Comparison of ENCODE assay signal across 21 cellular contexts in the genomic region with DNA sequence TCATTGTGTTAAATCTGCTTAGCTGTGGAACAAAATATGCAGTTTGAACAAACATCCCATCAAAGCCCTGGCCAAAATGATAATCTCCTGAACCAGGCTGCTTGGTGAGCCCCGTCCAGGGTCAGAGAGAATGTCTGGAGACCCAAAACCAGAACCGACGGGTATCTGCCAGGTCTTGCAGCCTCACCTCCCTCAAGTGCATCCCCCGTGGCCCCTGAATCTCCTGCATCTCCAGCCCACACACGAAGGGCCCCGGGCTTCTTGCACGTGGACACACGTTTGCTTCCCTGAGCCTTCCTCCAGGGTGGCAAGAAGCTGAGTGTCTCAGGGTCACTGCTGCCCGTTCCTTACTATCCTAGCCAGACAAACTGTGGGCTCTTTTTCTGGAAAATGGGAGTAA. TPM values are rescaled to one million over a fixed set of nuclear protein-coding genes. Genes with fewer than 3 reads are reported as not detected.
"Had no signal": no experiment of that assay in that cellular context is flagged by ENCODE, and none has a peak within 500 bp of the region (broad histone marks: within the 10 kb centered on the region; RNA-seq: fewer than 3 reads in every experiment).

No MANE protein-coding gene starts in this region.

- FAIRE-seq: bronchial epithelial cell, endometrium, keratinocyte had no signal

- DNase-seq: activated B cell treated with CpG ODN at 0.5 μM for 24 hours; activated CD4-positive, alpha-beta memory T cell treated with anti-CD3 and anti-CD28 coated beads for 36 hours; activated CD4-positive, alpha-beta T cell treated with anti-CD3 and anti-CD28 coated beads for 36 hours; activated gamma-delta T cell treated with Interleukin-2 at 50 U/mL for 16 hours; foreskin keratinocyte; lower lobe of right lung; mesendoderm; mucosa of descending colon; right cardiac atrium; stimulated activated CD4-positive, alpha-beta T cell treated with anti-CD3 and anti-CD28 coated beads, Interleukin-12 subunit alpha, Interleukin-12 subunit beta, amount 100 ng/mL, for 4 hours; stimulated activated CD4-positive, alpha-beta T cell treated with anti-CD3 and anti-CD28 coated beads, Interleukin-4, amount 100 ng/mL, for 4 hours; stimulated activated naive CD8-positive, alpha-beta T cell treated with anti-CD3 and anti-CD28 coated beads, Interleukin-15, Interleukin-2, amounts not matched to agents 100 U/mL and 50 U/mL, for 24 hours; thyroid gland had no signal

- ATAC-seq: activated CD4-positive, alpha-beta T cell treated with anti-CD3 and anti-CD28 coated beads for 36 hours; activated naive CD4-positive, alpha-beta T cell treated with anti-CD3 and anti-CD28 coated beads, Interleukin-2, amount 50 U/mL, for 72 hours; foreskin keratinocyte; left lobe of liver; lower lobe of right lung; mucosa of descending colon; stimulated activated naive CD8-positive, alpha-beta T cell treated with anti-CD3 and anti-CD28 coated beads, Interleukin-15, Interleukin-2, amounts not matched to agents 100 U/mL and 50 U/mL, for 24 hours had no signal

- H3K9me3 Mint-ChIP-seq: activated B cell treated with CpG ODN at 0.5 μM for 24 hours; activated CD4-positive, alpha-beta memory T cell treated with anti-CD3 and anti-CD28 coated beads for 36 hours; activated naive CD4-positive, alpha-beta T cell treated with anti-CD3 and anti-CD28 coated beads, Interleukin-2, amount 50 U/mL, for 72 hours; neural crest cell had no signal

- H3K9me3 ChIP-seq: lower lobe of right lung, mucosa of descending colon, thyroid gland had no signal

- H3K4me1 Mint-ChIP-seq: activated B cell treated with CpG ODN at 0.5 μM for 24 hours, neural crest cell had no signal

- H3K36me3 ChIP-seq: lower lobe of right lung, thyroid gland had no signal

- H3K27me3 ChIP-seq: thyroid gland had no signal

- H3K27ac Mint-ChIP-seq: activated B cell treated with CpG ODN at 0.5 μM for 24 hours; activated CD4-positive, alpha-beta memory T cell treated with anti-CD3 and anti-CD28 coated beads for 36 hours; activated CD4-positive, alpha-beta T cell treated with anti-CD3 and anti-CD28 coated beads for 36 hours; activated naive CD4-positive, alpha-beta T cell treated with anti-CD3 and anti-CD28 coated beads, Interleukin-2, amount 50 U/mL, for 72 hours; activated T-helper 1 cell treated with anti-CD3 and anti-CD28 coated beads, Interleukin-12 subunit alpha, Interleukin-12 subunit beta, Interleukin-2, Interleukin-4 antibody, amounts not matched to agents 30 ng/mL and 10 ng/mL and 1 ng/mL, durations not matched to agents 14 hours and 24 hours and 36 hours; T-helper 1 cell treated with Interleukin-12 subunit alpha and Interleukin-12 subunit beta and Interleukin-4 antibody, amounts not matched to agents 30 μg/mL and 1 μg/mL, for 36 hours had no signal

- H3K36me3 Mint-ChIP-seq: activated CD4-positive, alpha-beta memory T cell treated with anti-CD3 and anti-CD28 coated beads for 36 hours; activated naive CD4-positive, alpha-beta T cell treated with anti-CD3 and anti-CD28 coated beads, Interleukin-2, amount 50 U/mL, for 72 hours had no signal

- H3K27me3 Mint-ChIP-seq: activated CD4-positive, alpha-beta memory T cell treated with anti-CD3 and anti-CD28 coated beads for 36 hours had no signal

- H3K4me3 ChIP-seq: lower lobe of right lung, mucosa of descending colon, thyroid gland had no signal

- H3K27ac ChIP-seq: foreskin keratinocyte, lower lobe of right lung, thyroid gland had no signal

- H3K4me1 ChIP-seq: foreskin keratinocyte had no signal

- H3K4me3 Mint-ChIP-seq: activated B cell treated with CpG ODN at 0.5 μM for 24 hours; activated CD4-positive, alpha-beta memory T cell treated with anti-CD3 and anti-CD28 coated beads for 36 hours; activated CD4-positive, alpha-beta T cell treated with anti-CD3 and anti-CD28 coated beads for 36 hours; activated T-helper 1 cell treated with anti-CD3 and anti-CD28 coated beads, Interleukin-12 subunit alpha, Interleukin-12 subunit beta, Interleukin-2, Interleukin-4 antibody, amounts not matched to agents 30 ng/mL and 10 ng/mL and 1 ng/mL, durations not matched to agents 14 hours and 24 hours and 36 hours; neural crest cell; T-helper 1 cell treated with Interleukin-12 subunit alpha and Interleukin-12 subunit beta and Interleukin-4 antibody, amounts not matched to agents 30 μg/mL and 1 μg/mL, for 36 hours had no signal

RNA-seq across cellular contexts. Expression of a gene that starts 50.5 kb away (rescaled TPM):
- total RNA-seq: activated CD4-positive, alpha-beta memory T cell treated with anti-CD3 and anti-CD28 coated beads for 36 hours had no signal
